ENCODE assay signal across 3 cellular contexts in the genomic region with DNA sequence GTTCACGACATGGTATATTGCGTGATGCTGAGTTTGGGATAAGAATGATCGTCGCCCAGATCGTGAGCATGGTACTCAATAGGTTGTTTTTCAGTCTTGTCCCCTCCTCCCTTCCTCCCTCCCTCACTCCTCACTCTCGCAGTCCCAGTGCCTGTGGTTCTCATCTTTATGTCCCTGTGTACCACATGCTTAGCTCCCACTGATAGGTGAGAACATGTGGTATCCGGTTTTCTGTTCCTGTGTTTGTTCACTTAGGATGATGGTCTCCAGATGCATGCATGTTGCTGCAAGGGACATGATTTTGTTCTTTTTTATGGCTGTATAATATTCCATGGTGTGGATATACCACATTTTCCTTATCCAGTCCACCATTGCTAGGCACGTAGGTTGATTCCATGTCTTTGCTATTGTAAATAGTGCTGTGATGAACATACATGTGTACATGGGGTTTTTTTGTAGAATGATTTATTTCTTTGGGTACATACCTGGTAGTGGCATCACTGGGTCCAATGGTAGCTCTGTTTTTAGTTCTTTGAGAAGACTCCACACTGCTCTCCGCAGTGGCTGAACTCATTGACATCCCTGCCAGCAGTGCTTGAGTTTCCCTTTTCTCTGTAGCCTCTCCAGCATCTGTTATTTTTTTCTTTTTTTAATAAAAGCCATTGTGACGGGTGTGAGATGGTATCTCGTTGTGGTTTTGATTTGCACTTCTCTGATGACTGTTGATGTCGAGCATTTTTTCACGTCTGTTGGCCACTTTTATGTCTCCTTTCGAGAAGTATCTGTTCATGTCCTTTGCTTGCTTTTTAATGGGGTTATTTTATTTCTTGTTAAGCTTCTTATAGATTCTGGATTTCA.
TF ChIP-seq lines count a peak whose summit lies in the region.

No MANE protein-coding gene starts in this region.

TF ChIP-seq in SK-N-SH treated with all-trans-retinoic acid at 6 μM for 48 hours, 23 proteins besides CTCF, POLR2A, EP300 and RAD21:
- TF ChIP-seq PPARA (CRISPR knock-in tag; IDR thresholded peaks at IDR 0.05; ENCODE audit: borderline replicate concordance) (no peak), ZNF8 (CRISPR knock-in tag; IDR thresholded peaks at IDR 0.05) (peak; percentile 89)

TF ChIP-seq in SK-N-SH, 30 proteins besides CTCF, POLR2A, EP300 and RAD21:
- TF ChIP-seq RCOR1 (IDR thresholded peaks at IDR 0.05; ENCODE audit: low read length), result no peak
- no peak for TF ChIP-seq JUND (IDR thresholded peaks at IDR 0.05)
- TF ChIP-seq EZH2phosphoT487 (IDR thresholded peaks at IDR 0.05; ENCODE audit: borderline replicate concordance, low read depth), result no peak
- no peak for TF ChIP-seq TAF1 (IDR thresholded peaks at IDR 0.05; ENCODE audit: borderline replicate concordance, low read depth, low read length)
- no peak for TF ChIP-seq FOXM1 (IDR thresholded peaks at IDR 0.05; ENCODE audit: low read depth)
- no peak for TF ChIP-seq SMC3 (IDR thresholded peaks at IDR 0.05; ENCODE audit: low read depth, low read length)
- TF ChIP-seq, protein P1, sequence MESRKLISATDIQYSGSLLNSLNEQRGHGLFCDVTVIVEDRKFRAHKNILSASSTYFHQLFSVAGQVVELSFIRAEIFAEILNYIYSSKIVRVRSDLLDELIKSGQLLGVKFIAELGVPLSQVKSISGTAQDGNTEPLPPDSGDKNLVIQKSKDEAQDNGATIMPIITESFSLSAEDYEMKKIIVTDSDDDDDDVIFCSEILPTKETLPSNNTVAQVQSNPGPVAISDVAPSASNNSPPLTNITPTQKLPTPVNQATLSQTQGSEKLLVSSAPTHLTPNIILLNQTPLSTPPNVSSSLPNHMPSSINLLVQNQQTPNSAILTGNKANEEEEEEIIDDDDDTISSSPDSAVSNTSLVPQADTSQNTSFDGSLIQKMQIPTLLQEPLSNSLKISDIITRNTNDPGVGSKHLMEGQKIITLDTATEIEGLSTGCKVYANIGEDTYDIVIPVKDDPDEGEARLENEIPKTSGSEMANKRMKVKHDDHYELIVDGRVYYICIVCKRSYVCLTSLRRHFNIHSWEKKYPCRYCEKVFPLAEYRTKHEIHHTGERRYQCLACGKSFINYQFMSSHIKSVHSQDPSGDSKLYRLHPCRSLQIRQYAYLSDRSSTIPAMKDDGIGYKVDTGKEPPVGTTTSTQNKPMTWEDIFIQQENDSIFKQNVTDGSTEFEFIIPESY (IDR thresholded peaks at IDR 0.05; ENCODE audit: borderline replicate concordance, low read depth), result no peak

TF ChIP-seq in H1, 55 proteins besides CTCF, POLR2A, EP300 and RAD21:
- TF ChIP-seq TEAD4 (IDR thresholded peaks at IDR 0.05; ENCODE audit: low read depth, low read length) (no peak), KDM1A (IDR thresholded peaks at IDR 0.05; ENCODE audit: borderline replicate concordance, low read length) (0 out of 2 replicates have a peak, but pooled peaks have one; percentile 16), NRF1 (IDR thresholded peaks at IDR 0.05; ENCODE audit: low read depth, low read length) (no peak), KDM5A (IDR thresholded peaks at IDR 0.05; ENCODE audit: low read length) (no peak), SIX5 (IDR thresholded peaks at IDR 0.05; ENCODE audit: low read depth, low read length) (no peak)
- TF ChIP-seq, protein P2, sequence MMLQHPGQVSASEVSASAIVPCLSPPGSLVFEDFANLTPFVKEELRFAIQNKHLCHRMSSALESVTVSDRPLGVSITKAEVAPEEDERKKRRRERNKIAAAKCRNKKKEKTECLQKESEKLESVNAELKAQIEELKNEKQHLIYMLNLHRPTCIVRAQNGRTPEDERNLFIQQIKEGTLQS (IDR thresholded peaks at IDR 0.05; ENCODE audit: insufficient read depth, low read depth, low read length), result no peak
